In the genomic region with DNA sequence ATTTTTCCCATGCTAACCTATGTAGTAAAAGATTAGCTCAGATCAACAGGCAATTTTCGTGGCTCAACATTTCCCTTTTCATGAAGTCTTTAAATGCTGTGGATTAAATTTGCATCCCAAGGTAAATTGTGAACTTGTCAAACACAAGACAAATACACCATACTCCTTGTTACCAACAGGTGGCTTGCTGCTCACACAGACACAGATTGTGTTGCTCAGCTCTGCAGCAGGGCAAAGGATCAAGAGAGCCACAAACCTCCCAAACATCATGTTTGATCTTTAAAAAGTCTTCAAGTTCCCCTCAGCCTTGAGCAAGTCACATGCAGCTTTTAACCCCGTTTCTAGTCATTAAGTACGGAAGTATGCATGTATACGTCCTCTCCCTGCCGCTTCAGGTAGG, we compare ENCODE assay signal across 31 cellular contexts.
DNase-seq lines count a peak whose midpoint lies in the region; ATAC-seq, FAIRE-seq and TF ChIP-seq lines count a peak whose summit lies in the region.
"Had no signal": no experiment of that assay in that cellular context is flagged by ENCODE, and none has a peak within 500 bp of the region (broad histone marks: within the 10 kb centered on the region; RNA-seq: fewer than 3 reads in every experiment).

No MANE protein-coding gene starts in this region.

- H3K27ac ChIP-seq in CD4-positive, alpha-beta T cell (ENCODE audit: low read depth, low read length) = no peak overlapping the region
- H3K27ac ChIP-seq: psoas muscle, tibial nerve, WERI-Rb-1 had no signal

- H3K27me3 ChIP-seq in CD4-positive, alpha-beta T cell (ENCODE audit: control insufficient read depth, insufficient read depth, low read length) = no peaks in the 10 kb centered on the region
- H3K27me3 ChIP-seq: BE2C, tibial nerve had no signal

- POLR2A ChIA-PET in CD4-positive, alpha-beta T cell (lab: Charles Lee) = no interaction called here

- H3K27me3 Mint-ChIP-seq in neural crest cell (ENCODE audit: low read depth) = no peaks in the 10 kb centered on the region
- H3K27me3 Mint-ChIP-seq in CD4-positive, alpha-beta T cell = no peaks in the 10 kb centered on the region
- H3K27me3 Mint-ChIP-seq: brain; IgD-negative memory B cell; naive thymus-derived CD4-positive, alpha-beta T cell had no signal

- CTCF ChIA-PET in CD4-positive, alpha-beta T cell (lab: Charles Lee) = no interaction called here

- intact Hi-C loops in CD4-positive, alpha-beta T cell (cut with DNase I, micrococcal nuclease) = no loop called here

- no peaks in the 10 kb centered on the region for H3K36me3 Mint-ChIP-seq in neural crest cell (ENCODE audit: low read depth)
- H3K36me3 Mint-ChIP-seq in CD4-positive, alpha-beta T cell (ENCODE audit: low read depth) = no peaks in the 10 kb centered on the region
- H3K36me3 Mint-ChIP-seq: brain; IgD-negative memory B cell; mesothelial cell of epicardium; naive thymus-derived CD4-positive, alpha-beta T cell had no signal

- ATAC-seq in CD4-positive, alpha-beta T cell (ENCODE audit: poor library complexity) = no peak
- ATAC-seq: esophagus mucosa; HCT116; naive thymus-derived CD4-positive, alpha-beta T cell; psoas muscle had no signal

- peak; percentile 9 for FAIRE-seq in HTR-8/SVneo (lab: Jason Lieb, UNC)
- FAIRE-seq: keratinocyte, RCC 7860 had no signal

- DNase-seq in HTR-8/SVneo (ENCODE audit: insufficient read length, low spot score) (no peak), SK-N-DZ (ENCODE audit: low spot score) (peak; percentile 16), neural crest cell (ENCODE audit: low read depth, low spot score) (no peak), NCI-H1694 (lab: John Stamatoyannopoulos, UW) (no peak), DMS 273 treated with DMSO at 0.1 percent for 48 hours (lab: John Stamatoyannopoulos, UW) (no peak)
- DNase-seq in CD4-positive, alpha-beta T cell = no peak
- DNase-seq: activated CD4-positive, alpha-beta T cell treated with anti-CD3 and anti-CD28 coated beads for 48 hours; activated naive CD4-positive, alpha-beta T cell treated with anti-CD3 and anti-CD28 coated beads, Interleukin-2, amount 50 U/mL, for 16 hours; BE2C; cerebellar nuclear complex; dermis blood vessel endothelial cell; DMS79 treated with DMSO at 0.1 percent for 48 hours; naive thymus-derived CD4-positive, alpha-beta T cell; NCI-H1105; NCI-H2029; NCI-H524 treated with DMSO at 0.1 percent for 48 hours; nucleus accumbens; psoas muscle; stimulated activated CD4-positive, alpha-beta T cell treated with anti-CD3 and anti-CD28 coated beads, Interleukin-4, amount 100 ng/mL, for 24 hours; T1000; WERI-Rb-1 had no signal

- H3K4me1 Mint-ChIP-seq in neural crest cell = no peaks in the 10 kb centered on the region
- no peaks in the 10 kb centered on the region for H3K4me1 Mint-ChIP-seq in CD4-positive, alpha-beta T cell (ENCODE audit: low read depth)
- H3K4me1 Mint-ChIP-seq: brain; IgD-negative memory B cell; mesothelial cell of epicardium; naive thymus-derived CD4-positive, alpha-beta T cell had no signal

- H3K9me3 Mint-ChIP-seq in neural crest cell = no peaks in the 10 kb centered on the region
- no peaks in the 10 kb centered on the region for H3K9me3 Mint-ChIP-seq in CD4-positive, alpha-beta T cell
- H3K9me3 Mint-ChIP-seq: brain, mesothelial cell of epicardium had no signal

- TF ChIP-seq CTCF in GM12872 (IDR thresholded peaks at IDR 0.05; ENCODE audit: insufficient read depth, low read depth, low read length) = 0 out of 3 replicates have a peak, but pooled peaks have one; percentile 10
- peak; percentile 19 for TF ChIP-seq CTCF in neural crest cell (conservative IDR thresholded peaks at IDR 0.05)
- TF ChIP-seq CTCF in CD4-positive, alpha-beta T cell (IDR thresholded peaks at IDR 0.05) = no peak

- no peak overlapping the region for H3K27ac Mint-ChIP-seq in neural crest cell (ENCODE audit: unreplicated experiment)
- H3K27ac Mint-ChIP-seq in CD4-positive, alpha-beta T cell = no peak overlapping the region
- H3K27ac Mint-ChIP-seq: activated T-helper 2 cell treated with anti-CD3 and anti-CD28 coated beads, Interferon-gamma antibody, Interleukin-2, Interleukin-4, amounts not matched to agents 10 μg/mL and 5 μg/mL and 100 μg/mL, durations not matched to agents 14 hours and 24 hours and 36 hours; brain; IgD-negative memory B cell; mesothelial cell of epicardium; naive thymus-derived CD4-positive, alpha-beta T cell had no signal

- H3K4me3 Mint-ChIP-seq in neural crest cell = no peak overlapping the region
- no peak overlapping the region for H3K4me3 Mint-ChIP-seq in CD4-positive, alpha-beta T cell
- H3K4me3 Mint-ChIP-seq: brain; IgD-negative memory B cell; mesothelial cell of epicardium; naive thymus-derived CD4-positive, alpha-beta T cell had no signal

- H3K9me3 ChIP-seq in CD4-positive, alpha-beta T cell (ENCODE audit: control insufficient read depth, low read length) = no peaks in the 10 kb centered on the region
- H3K9me3 ChIP-seq: BE2C, psoas muscle, tibial nerve had no signal
